14 cellular contexts compared by ENCODE assay signal in genomic region chr6:158329531-158329930, GRCh38.
"Had no signal": no experiment of that assay in that cellular context is flagged by ENCODE, and none has a peak within 500 bp of the region (broad histone marks: within the 10 kb centered on the region; RNA-seq: fewer than 3 reads in every experiment).

No MANE protein-coding gene starts in this region.

- H3K4me3 Mint-ChIP-seq: activated CD4-positive, alpha-beta memory T cell treated with anti-CD3 and anti-CD28 coated beads for 36 hours; activated naive CD8-positive, alpha-beta T cell; neural crest cell had no signal

- ATAC-seq: heart right ventricle had no signal

- H3K27ac ChIP-seq: heart right ventricle, ovary, tibial artery had no signal

- H3K36me3 ChIP-seq: ovary, tibial artery had no signal

- H3K27ac Mint-ChIP-seq: activated CD4-positive, alpha-beta memory T cell treated with anti-CD3 and anti-CD28 coated beads for 36 hours; activated naive CD8-positive, alpha-beta T cell had no signal

- DNase-seq: activated CD4-positive, alpha-beta memory T cell treated with anti-CD3 and anti-CD28 coated beads for 36 hours; activated CD4-positive, alpha-beta T cell treated with anti-CD3 and anti-CD28 coated beads for 1 hour; activated gamma-delta T cell; activated T-cell treated with anti-CD3 and anti-CD28 coated beads, Interleukin-2, amount 50 U/mL, for 48 hours; anterior cingulate cortex; heart right ventricle; ovary; retina; stimulated activated CD4-positive, alpha-beta T cell treated with anti-CD3 and anti-CD28 coated beads, Interleukin-15, amount 100 ng/mL, for 24 hours; stimulated activated CD4-positive, alpha-beta T cell treated with anti-CD3 and anti-CD28 coated beads, Interleukin-4, amount 100 ng/mL, for 4 hours; SW 1271; tibial artery had no signal

- H3K27me3 Mint-ChIP-seq: activated CD4-positive, alpha-beta memory T cell treated with anti-CD3 and anti-CD28 coated beads for 36 hours; activated naive CD8-positive, alpha-beta T cell had no signal

- H3K9me3 ChIP-seq: ovary, tibial artery had no signal

- H3K4me3 ChIP-seq: heart right ventricle, ovary, tibial artery had no signal

- H3K27me3 ChIP-seq: heart right ventricle, ovary, tibial artery had no signal
